Comparison of ENCODE assay signal across 8 cellular contexts in the genomic region with DNA sequence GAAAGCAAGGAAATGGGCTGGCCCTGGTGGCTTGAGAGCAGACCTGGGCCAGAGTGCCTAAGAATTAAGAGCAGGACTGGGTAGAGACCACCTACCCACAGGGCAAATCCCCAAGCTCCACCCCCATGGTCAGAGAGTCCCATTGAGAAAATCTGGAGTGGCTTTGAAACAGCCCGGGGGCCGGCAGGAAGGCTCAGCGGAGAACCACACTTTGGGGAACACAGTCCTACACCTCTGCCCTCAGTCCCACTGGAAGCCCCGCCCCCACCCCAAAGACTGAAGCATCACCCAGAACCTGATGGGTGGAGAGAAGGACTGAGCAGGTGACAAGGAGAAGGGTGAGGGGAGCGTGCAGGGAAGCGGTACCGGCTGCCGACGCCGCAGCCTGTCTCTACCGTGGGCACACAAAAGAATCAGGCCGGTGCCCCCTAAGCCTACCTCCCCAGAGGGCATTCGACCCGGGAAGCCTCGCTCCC. TPM values are rescaled to one million over a fixed set of nuclear protein-coding genes. Genes with fewer than 3 reads are reported as not detected.
DNase-seq lines count a peak whose midpoint lies in the region; ATAC-seq, FAIRE-seq and TF ChIP-seq lines count a peak whose summit lies in the region.

No MANE protein-coding gene starts in this region.

- BruUV-seq in HepG2 (replicated peaks; lab: Mats Ljungman, UMichigan), result no TSS peak

- no peak overlapping the region for H3K9ac ChIP-seq in HepG2 (ENCODE audit: insufficient read depth, low read depth, low read length)

- ATAC-seq in activated naive CD8-positive, alpha-beta T cell treated with anti-CD3 and anti-CD28 coated beads, Interleukin-2, amount 10 ng/mL, durations not matched to agents 7 days and 5 days (ENCODE audit: low read depth), result no peak
- ATAC-seq in HepG2 (no peak), upper lobe of left lung (ENCODE audit: low FRiP score in 2 of 2) (no peak), HG02970 (IDR thresholded peaks at IDR 0.05; ENCODE audit: low FRiP score, unreplicated experiment) (no peak), GM18873 (IDR thresholded peaks at IDR 0.05; ENCODE audit: low FRiP score, unreplicated experiment) (no peak)

- DNase-seq in activated naive CD4-positive, alpha-beta T cell treated with anti-CD3 and anti-CD28 coated beads, Interleukin-2, amount 10 ng/mL, durations not matched to agents 7 days and 5 days, result no peak
- DNase-seq in activated naive CD4-positive, alpha-beta T cell treated with Interleukin-2 at 50 U/mL for 16 hours, result no peak
- no peak for DNase-seq in activated naive CD8-positive, alpha-beta T cell treated with anti-CD3 and anti-CD28 coated beads, Interleukin-2, amount 10 ng/mL, durations not matched to agents 7 days and 5 days
- DNase-seq in HepG2 (ENCODE audit: low spot score) (no peak), upper lobe of left lung (no peak), NOMO-1 treated with dmso at 0.1 percent for 144 hours (lab: John Stamatoyannopoulos, UW; ENCODE audit: unreplicated experiment) (no peak)

- H3K36me3 ChIP-seq in HepG2 (replicated peaks in 1 of 2; ENCODE audit: control insufficient read depth in 1 of 2, insufficient read depth in 2 of 2, low read length in 2 of 2) (no peaks in the 10 kb centered on the region), upper lobe of left lung (peaks cover 3 to 22% (median 6%) of the 10 kb centered on the region in 4 donors)

- in situ Hi-C loops in HepG2 (cut with HindIII; ENCODE audit: extremely low pct_ligation_motif_present, low pct_unique_long_range_greater_than_20kb), result no loop called here

- no peak for FAIRE-seq in HepG2 (lab: Jason Lieb, UNC)

- H3K9me3 Mint-ChIP-seq in activated naive CD4-positive, alpha-beta T cell treated with anti-CD3 and anti-CD28 coated beads, Interleukin-2, amount 10 ng/mL, durations not matched to agents 7 days and 5 days, result no peaks in the 10 kb centered on the region
- no peaks in the 10 kb centered on the region for H3K9me3 Mint-ChIP-seq in activated naive CD8-positive, alpha-beta T cell treated with anti-CD3 and anti-CD28 coated beads, Interleukin-2, amount 10 ng/mL, durations not matched to agents 7 days and 5 days

- no peak for TF ChIP-seq RAD21 in HepG2 (CRISPR knock-in tag; IDR thresholded peaks at IDR 0.05)

- peaks cover 42% of the 10 kb centered on the region for H3K4me1 Mint-ChIP-seq in activated naive CD4-positive, alpha-beta T cell treated with anti-CD3 and anti-CD28 coated beads, Interleukin-2, amount 10 ng/mL, durations not matched to agents 7 days and 5 days
- peaks cover 32% of the 10 kb centered on the region for H3K4me1 Mint-ChIP-seq in activated naive CD8-positive, alpha-beta T cell treated with anti-CD3 and anti-CD28 coated beads, Interleukin-2, amount 10 ng/mL, durations not matched to agents 7 days and 5 days

- H3K4me2 ChIP-seq in HepG2 (ENCODE audit: low read depth, low read length), result peak overlapping the region; percentile 76

- no peak overlapping the region for H3K27ac Mint-ChIP-seq in activated naive CD4-positive, alpha-beta T cell treated with anti-CD3 and anti-CD28 coated beads, Interleukin-2, amount 10 ng/mL, durations not matched to agents 7 days and 5 days
- no peak overlapping the region for H3K27ac Mint-ChIP-seq in activated naive CD8-positive, alpha-beta T cell treated with anti-CD3 and anti-CD28 coated beads, Interleukin-2, amount 10 ng/mL, durations not matched to agents 7 days and 5 days

- CTCF ChIA-PET in activated naive CD4-positive, alpha-beta T cell treated with anti-CD3 and anti-CD28 coated beads, Interleukin-2, amount 10 ng/mL, durations not matched to agents 7 days and 5 days (lab: Charles Lee), result interaction anchor here (0.8 to 3.5 kb wide), 27 partner anchors 8 to 838 kb away, joined by 3 to 39 read pairs (median 4); a partner anchor contains a TSS
- CTCF ChIA-PET in HepG2 (lab: Yijun Ruan, JAX; ENCODE audit: low intra/inter-chr PET ratio, low total read pairs), result interaction anchor here (1.3 to 2.6 kb wide), 4 partner anchors 17 to 106 kb away, joined by 4 to 18 read pairs (median 6); no protein-coding TSS in a partner anchor

- no peaks in the 10 kb centered on the region for H3K36me3 Mint-ChIP-seq in activated naive CD4-positive, alpha-beta T cell treated with anti-CD3 and anti-CD28 coated beads, Interleukin-2, amount 10 ng/mL, durations not matched to agents 7 days and 5 days
- H3K36me3 Mint-ChIP-seq in activated naive CD8-positive, alpha-beta T cell treated with anti-CD3 and anti-CD28 coated beads, Interleukin-2, amount 10 ng/mL, durations not matched to agents 7 days and 5 days, result peaks cover 2% of the 10 kb centered on the region

- peaks cover 54% of the 10 kb centered on the region for H3K27me3 Mint-ChIP-seq in activated naive CD4-positive, alpha-beta T cell treated with anti-CD3 and anti-CD28 coated beads, Interleukin-2, amount 10 ng/mL, durations not matched to agents 7 days and 5 days
- peaks cover 37% of the 10 kb centered on the region for H3K27me3 Mint-ChIP-seq in activated naive CD8-positive, alpha-beta T cell treated with anti-CD3 and anti-CD28 coated beads, Interleukin-2, amount 10 ng/mL, durations not matched to agents 7 days and 5 days

- H3K9me3 ChIP-seq in HepG2 (ENCODE audit: low read length), result no peaks in the 10 kb centered on the region
- no peaks in the 10 kb centered on the region for H3K9me3 ChIP-seq in upper lobe of left lung

- TF ChIP-seq EP300 in HepG2 (IDR thresholded peaks at IDR 0.05; ENCODE audit: low read depth in 2 of 2, low read length in 2 of 2) (no peak), HepG2 (CRISPR knock-in tag; IDR thresholded peaks at IDR 0.05; ENCODE audit: borderline replicate concordance) (no peak), upper lobe of left lung (IDR thresholded peaks at IDR 0.05) (no peak)

- no peak overlapping the region for H2AFZ ChIP-seq in HepG2 (ENCODE audit: low read length)

- H4K20me1 ChIP-seq in HepG2 (ENCODE audit: insufficient read depth, low read length), result no peaks in the 10 kb centered on the region; the same call in 1 of the 2 replicates

- H3K4me3 Mint-ChIP-seq in activated naive CD4-positive, alpha-beta T cell treated with anti-CD3 and anti-CD28 coated beads, Interleukin-2, amount 10 ng/mL, durations not matched to agents 7 days and 5 days, result peak overlapping the region; percentile 41
- peak overlapping the region; percentile 52 for H3K4me3 Mint-ChIP-seq in activated naive CD8-positive, alpha-beta T cell treated with anti-CD3 and anti-CD28 coated beads, Interleukin-2, amount 10 ng/mL, durations not matched to agents 7 days and 5 days

- no peak for TF ChIP-seq CTCF in HepG2 (CRISPR knock-in tag; IDR thresholded peaks at IDR 0.05)
- TF ChIP-seq CTCF in upper lobe of left lung (IDR thresholded peaks at IDR 0.05), result no peak

- WGBS in HepG2 (ENCODE audit: low lambda C conversion rate), result 8% methylated on average over 3 of the region's 15 CpGs
- WGBS in upper lobe of left lung, 2 donors, result 0 to 10% methylated on average over 1 to 15 of the region's 15 CpGs

- H3K4me1 ChIP-seq in HepG2 (ENCODE audit: insufficient read depth, low read length), result peaks cover 74% of the 10 kb centered on the region
- peaks cover 47 to 71% (median 58%) of the 10 kb centered on the region in 4 donors for H3K4me1 ChIP-seq in upper lobe of left lung

- H3K79me2 ChIP-seq in HepG2 (ENCODE audit: insufficient read depth, low read length), result no peaks in the 10 kb centered on the region

- peak overlapping the region; percentile 43 to 66 (median 49); a peak in 5 of 6 replicates for H3K4me3 ChIP-seq in HepG2 (replicated peaks in 1 of 3; ENCODE audit: insufficient read depth in 1 of 3, low read depth in 2 of 3, low read length in 3 of 3)
- peak overlapping the region in 3 of 4 donors; percentile 35 to 43 (median 38) for H3K4me3 ChIP-seq in upper lobe of left lung

- POLR2A ChIA-PET in activated naive CD8-positive, alpha-beta T cell treated with anti-CD3 and anti-CD28 coated beads, Interleukin-2, amount 10 ng/mL, durations not matched to agents 7 days and 5 days (lab: Charles Lee), result interaction anchor here (2.3 to 3.3 kb wide), 2 partner anchors 11 to 38 kb away, joined by 7 to 39 read pairs; a partner anchor contains a TSS
- POLR2A ChIA-PET in HepG2 (lab: Yijun Ruan, JAX), result interaction anchor here (1.9 kb wide), 1 partner anchor 12 kb away, joined by 8 read pairs; a partner anchor contains a TSS

- intact Hi-C loops in HepG2 (cut with micrococcal nuclease; ENCODE audit: unreplicated experiment), result loop anchor here (2.0 to 10.0 kb wide), 3 partner anchors 54 to 160 kb away; a partner anchor contains a TSS

- TF ChIP-seq POLR2A in HepG2 (IDR thresholded peaks at IDR 0.05; ENCODE audit: insufficient read depth in 1 of 2, low read depth in 2 of 2, low read length in 2 of 2) (no peak), upper lobe of left lung (IDR thresholded peaks at IDR 0.05) (no peak)

- H3K27ac ChIP-seq in HepG2 (ENCODE audit: extremely low read length, insufficient read depth, low read length) (no peak overlapping the region), upper lobe of left lung (peak overlapping the region in 1 of 4 donors; percentile 26)

- H3K27me3 ChIP-seq in HepG2 (ENCODE audit: control insufficient read depth in 1 of 2, insufficient read depth in 2 of 2, low read length in 2 of 2) (peaks cover 7 to 46% of the 10 kb centered on the region in 2 experiments; a peak in 3 of 5 replicates), upper lobe of left lung (peaks cover 0 to 13% (median 6%) of the 10 kb centered on the region in 4 donors)

RNA-seq across cellular contexts. Expression of a gene that starts 3.6 kb away (rescaled TPM):
- 10 to 100 TPM in 1 of 2 experiments, 1 to 10 TPM in 1; 7.8 to 12.6 TPM for total RNA-seq in activated naive CD8-positive, alpha-beta T cell treated with anti-CD3 and anti-CD28 coated beads, Interleukin-2, amount 10 ng/mL, durations not matched to agents 7 days and 5 days
- total RNA-seq in HepG2 (2016; rRNA removed; fragmentation: Illumina TruSeq; extraction: Trizol) (0.53 and 0.62 TPM in 2 replicates), upper lobe of left lung (10 to 100 TPM; 32.8 to 63.9 (median 40.8) TPM)
- 0.79 and 1.2 TPM in 2 replicates for total RNA-seq in HepG2 (2016; cell fraction: cytosol; rRNA removed; fragmentation: Illumina TruSeq; extraction: Trizol; ENCODE audit: low read depth)
- 0.24 and 0.84 TPM in 2 replicates for total RNA-seq in HepG2 (2016; cell fraction: insoluble cytoplasmic fraction; rRNA removed; fragmentation: Illumina TruSeq; extraction: Trizol)
- total RNA-seq in HepG2 (2016; cell fraction: membrane; rRNA removed; fragmentation: Illumina TruSeq; extraction: Trizol), result 0.86 and 1.2 TPM in 2 replicates
- total RNA-seq in HepG2 (2016; cell fraction: nucleus; rRNA removed; fragmentation: Illumina TruSeq; extraction: Trizol), result 0.62 and 1.0 TPM in 2 replicates
- polyA plus RNA-seq in HepG2 (2011; rRNA removed), result 0.20 and 0.44 TPM in 2 replicates
- polyA plus RNA-seq in HepG2 (2011; cell fraction: cytosol; rRNA removed), result 0.08 and 0.09 TPM in 2 replicates
- polyA plus RNA-seq in HepG2 (2011; cell fraction: nucleus; rRNA removed), result 1.7 and 2.4 TPM in 2 replicates
- 3.8 and 4.0 TPM in 2 replicates for polyA plus RNA-seq in HepG2 (2012)
- 0.55 and 0.76 TPM in 2 replicates for polyA plus RNA-seq in HepG2 (2016; cell fraction: cytosol; fragmentation: Illumina TruSeq; extraction: Trizol; ENCODE audit: low read depth)
- 0.35 and 0.52 TPM in 2 replicates for polyA plus RNA-seq in HepG2 (2016; cell fraction: insoluble cytoplasmic fraction; fragmentation: Illumina TruSeq; extraction: Trizol; ENCODE audit: low read depth)
- polyA plus RNA-seq in HepG2 (2016; cell fraction: membrane; fragmentation: Illumina TruSeq; extraction: Trizol; ENCODE audit: low read depth), result 0.62 and 0.80 TPM in 2 replicates
- polyA plus RNA-seq in HepG2 (2016; cell fraction: nucleus; fragmentation: Illumina TruSeq; extraction: Trizol; ENCODE audit: insufficient read depth, low read depth), result 2.7 and 3.3 TPM in 2 replicates
- polyA minus RNA-seq in HepG2 (2011; rRNA and poly(A)+ RNA removed; ENCODE audit: low replicate concordance), result 0.38 and 3.6 TPM in 2 replicates
- 1.1 TPM in 1 of 2 replicates, not detected in the other for polyA minus RNA-seq in HepG2 (2011; cell fraction: cytosol; rRNA and poly(A)+ RNA removed)
- polyA minus RNA-seq in HepG2 (2011; cell fraction: nucleus; rRNA and poly(A)+ RNA removed), result 0.25 and 0.64 TPM in 2 replicates

RNA-seq across cellular contexts. Expression of a gene that starts 12.6 kb away (rescaled TPM):
- total RNA-seq in activated naive CD8-positive, alpha-beta T cell treated with anti-CD3 and anti-CD28 coated beads, Interleukin-2, amount 10 ng/mL, durations not matched to agents 7 days and 5 days, result 10 to 100 TPM; 44.3 to 48.4 TPM
- 10.2 and 21.5 TPM in 2 replicates for total RNA-seq in HepG2 (2016; rRNA removed; fragmentation: Illumina TruSeq; extraction: Trizol)
- 1.7 and 2.5 TPM in 2 replicates for total RNA-seq in HepG2 (2016; cell fraction: cytosol; rRNA removed; fragmentation: Illumina TruSeq; extraction: Trizol; ENCODE audit: low read depth)
- total RNA-seq in HepG2 (2016; cell fraction: insoluble cytoplasmic fraction; rRNA removed; fragmentation: Illumina TruSeq; extraction: Trizol), result 9.4 and 21.0 TPM in 2 replicates
- total RNA-seq in HepG2 (2016; cell fraction: membrane; rRNA removed; fragmentation: Illumina TruSeq; extraction: Trizol), result 5.8 and 7.3 TPM in 2 replicates
- 26.3 and 31.0 TPM in 2 replicates for total RNA-seq in HepG2 (2016; cell fraction: nucleus; rRNA removed; fragmentation: Illumina TruSeq; extraction: Trizol)
- 15.4 and 22.5 TPM in 2 replicates for polyA plus RNA-seq in HepG2 (2011; rRNA removed)
- polyA plus RNA-seq in HepG2 (2011; cell fraction: cytosol; rRNA removed), result 13.1 and 17.3 TPM in 2 replicates
- polyA plus RNA-seq in HepG2 (2011; cell fraction: nucleus; rRNA removed), result 62.4 and 64.6 TPM in 2 replicates
- 12.1 and 17.0 TPM in 2 replicates for polyA plus RNA-seq in HepG2 (2012)
- 1.1 and 1.3 TPM in 2 replicates for polyA plus RNA-seq in HepG2 (2016; cell fraction: cytosol; fragmentation: Illumina TruSeq; extraction: Trizol; ENCODE audit: low read depth)
- polyA plus RNA-seq in HepG2 (2016; cell fraction: insoluble cytoplasmic fraction; fragmentation: Illumina TruSeq; extraction: Trizol; ENCODE audit: low read depth), result 8.7 and 8.9 TPM in 2 replicates
- polyA plus RNA-seq in HepG2 (2016; cell fraction: membrane; fragmentation: Illumina TruSeq; extraction: Trizol; ENCODE audit: low read depth), result 3.0 and 4.1 TPM in 2 replicates
- 33.0 and 37.5 TPM in 2 replicates for polyA plus RNA-seq in HepG2 (2016; cell fraction: nucleus; fragmentation: Illumina TruSeq; extraction: Trizol; ENCODE audit: insufficient read depth, low read depth)
- 28.1 and 43.5 TPM in 2 replicates for polyA minus RNA-seq in HepG2 (2011; rRNA and poly(A)+ RNA removed; ENCODE audit: low replicate concordance)
- 15.1 and 16.0 TPM in 2 replicates for polyA minus RNA-seq in HepG2 (2011; cell fraction: cytosol; rRNA and poly(A)+ RNA removed)
- 30.7 and 33.6 TPM in 2 replicates for polyA minus RNA-seq in HepG2 (2011; cell fraction: nucleus; rRNA and poly(A)+ RNA removed)
- 10 to 100 TPM; 34.4 to 69.1 (median 47.4) TPM for total RNA-seq in upper lobe of left lung

RNA-seq across cellular contexts. Expression of a gene that starts 17.9 kb away (rescaled TPM):
- 10 to 100 TPM; 29.5 to 31.2 TPM for total RNA-seq in activated naive CD8-positive, alpha-beta T cell treated with anti-CD3 and anti-CD28 coated beads, Interleukin-2, amount 10 ng/mL, durations not matched to agents 7 days and 5 days
- 42.5 and 43.0 TPM in 2 replicates for total RNA-seq in HepG2 (2016; rRNA removed; fragmentation: Illumina TruSeq; extraction: Trizol)
- 7.5 and 8.4 TPM in 2 replicates for total RNA-seq in HepG2 (2016; cell fraction: cytosol; rRNA removed; fragmentation: Illumina TruSeq; extraction: Trizol; ENCODE audit: low read depth)
- 41.2 and 42.3 TPM in 2 replicates for total RNA-seq in HepG2 (2016; cell fraction: insoluble cytoplasmic fraction; rRNA removed; fragmentation: Illumina TruSeq; extraction: Trizol)
- total RNA-seq in HepG2 (2016; cell fraction: membrane; rRNA removed; fragmentation: Illumina TruSeq; extraction: Trizol), result 21.7 and 24.5 TPM in 2 replicates
- 22.4 and 24.6 TPM in 2 replicates for total RNA-seq in HepG2 (2016; cell fraction: nucleus; rRNA removed; fragmentation: Illumina TruSeq; extraction: Trizol)
- polyA plus RNA-seq in HepG2 (2011; rRNA removed), result 16.3 and 18.5 TPM in 2 replicates
- 19.7 and 19.8 TPM in 2 replicates for polyA plus RNA-seq in HepG2 (2011; cell fraction: cytosol; rRNA removed)
- polyA plus RNA-seq in HepG2 (2011; cell fraction: nucleus; rRNA removed), result 20.0 and 25.1 TPM in 2 replicates
- 12.8 and 19.4 TPM in 2 replicates for polyA plus RNA-seq in HepG2 (2012)
- polyA plus RNA-seq in HepG2 (2016; cell fraction: cytosol; fragmentation: Illumina TruSeq; extraction: Trizol; ENCODE audit: low read depth), result 5.7 and 6.2 TPM in 2 replicates
- 26.4 and 36.5 TPM in 2 replicates for polyA plus RNA-seq in HepG2 (2016; cell fraction: insoluble cytoplasmic fraction; fragmentation: Illumina TruSeq; extraction: Trizol; ENCODE audit: low read depth)
- 12.8 and 14.1 TPM in 2 replicates for polyA plus RNA-seq in HepG2 (2016; cell fraction: membrane; fragmentation: Illumina TruSeq; extraction: Trizol; ENCODE audit: low read depth)
- 33.8 and 36.4 TPM in 2 replicates for polyA plus RNA-seq in HepG2 (2016; cell fraction: nucleus; fragmentation: Illumina TruSeq; extraction: Trizol; ENCODE audit: insufficient read depth, low read depth)
- polyA minus RNA-seq in HepG2 (2011; rRNA and poly(A)+ RNA removed; ENCODE audit: low replicate concordance), result 23.8 and 78.9 TPM in 2 replicates
- 9.2 and 9.3 TPM in 2 replicates for polyA minus RNA-seq in HepG2 (2011; cell fraction: cytosol; rRNA and poly(A)+ RNA removed)
- polyA minus RNA-seq in HepG2 (2011; cell fraction: nucleus; rRNA and poly(A)+ RNA removed), result 13.9 and 19.9 TPM in 2 replicates
- total RNA-seq in upper lobe of left lung, result 10 to 100 TPM; 19.8 to 48.2 (median 28.6) TPM

RNA-seq across cellular contexts. Expression of a gene that starts 34.6 kb away (rescaled TPM):
- 1 to 10 TPM; 1.6 to 2.2 TPM for total RNA-seq in activated naive CD8-positive, alpha-beta T cell treated with anti-CD3 and anti-CD28 coated beads, Interleukin-2, amount 10 ng/mL, durations not matched to agents 7 days and 5 days
- total RNA-seq in HepG2 (2016; rRNA removed; fragmentation: Illumina TruSeq; extraction: Trizol) (not detected in 2 replicates), upper lobe of left lung (not detected)
- not detected in 2 replicates for total RNA-seq in HepG2 (2016; cell fraction: cytosol; rRNA removed; fragmentation: Illumina TruSeq; extraction: Trizol; ENCODE audit: low read depth)
- total RNA-seq in HepG2 (2016; cell fraction: insoluble cytoplasmic fraction; rRNA removed; fragmentation: Illumina TruSeq; extraction: Trizol), result not detected in 2 replicates
- not detected in 2 replicates for total RNA-seq in HepG2 (2016; cell fraction: membrane; rRNA removed; fragmentation: Illumina TruSeq; extraction: Trizol)
- total RNA-seq in HepG2 (2016; cell fraction: nucleus; rRNA removed; fragmentation: Illumina TruSeq; extraction: Trizol), result not detected in 2 replicates
- polyA plus RNA-seq in HepG2 (2011; rRNA removed), result not detected in 2 replicates
- polyA plus RNA-seq in HepG2 (2011; cell fraction: cytosol; rRNA removed), result not detected in 2 replicates
- not detected in 2 replicates for polyA plus RNA-seq in HepG2 (2011; cell fraction: nucleus; rRNA removed)
- not detected in 2 replicates for polyA plus RNA-seq in HepG2 (2012)
- not detected in 2 replicates for polyA plus RNA-seq in HepG2 (2016; cell fraction: cytosol; fragmentation: Illumina TruSeq; extraction: Trizol; ENCODE audit: low read depth)
- polyA plus RNA-seq in HepG2 (2016; cell fraction: insoluble cytoplasmic fraction; fragmentation: Illumina TruSeq; extraction: Trizol; ENCODE audit: low read depth), result not detected in 2 replicates
- not detected in 2 replicates for polyA plus RNA-seq in HepG2 (2016; cell fraction: membrane; fragmentation: Illumina TruSeq; extraction: Trizol; ENCODE audit: low read depth)
- not detected in 2 replicates for polyA plus RNA-seq in HepG2 (2016; cell fraction: nucleus; fragmentation: Illumina TruSeq; extraction: Trizol; ENCODE audit: insufficient read depth, low read depth)
- polyA minus RNA-seq in HepG2 (2011; rRNA and poly(A)+ RNA removed; ENCODE audit: low replicate concordance), result not detected in 2 replicates
- polyA minus RNA-seq in HepG2 (2011; cell fraction: cytosol; rRNA and poly(A)+ RNA removed), result not detected in 2 replicates
- polyA minus RNA-seq in HepG2 (2011; cell fraction: nucleus; rRNA and poly(A)+ RNA removed), result 1.4 and 1.7 TPM in 2 replicates

RNA-seq across cellular contexts. Expression of a gene that starts 57.9 kb away (rescaled TPM):
- total RNA-seq in activated naive CD8-positive, alpha-beta T cell treated with anti-CD3 and anti-CD28 coated beads, Interleukin-2, amount 10 ng/mL, durations not matched to agents 7 days and 5 days, result not detected
- total RNA-seq in HepG2 (2016; rRNA removed; fragmentation: Illumina TruSeq; extraction: Trizol) (not detected in 2 replicates), upper lobe of left lung (not detected)
- total RNA-seq in HepG2 (2016; cell fraction: cytosol; rRNA removed; fragmentation: Illumina TruSeq; extraction: Trizol; ENCODE audit: low read depth), result not detected in 2 replicates
- not detected in 2 replicates for total RNA-seq in HepG2 (2016; cell fraction: insoluble cytoplasmic fraction; rRNA removed; fragmentation: Illumina TruSeq; extraction: Trizol)
- total RNA-seq in HepG2 (2016; cell fraction: membrane; rRNA removed; fragmentation: Illumina TruSeq; extraction: Trizol), result not detected in 2 replicates
- total RNA-seq in HepG2 (2016; cell fraction: nucleus; rRNA removed; fragmentation: Illumina TruSeq; extraction: Trizol), result not detected in 2 replicates
- not detected in 2 replicates for polyA plus RNA-seq in HepG2 (2011; rRNA removed)
- not detected in 2 replicates for polyA plus RNA-seq in HepG2 (2011; cell fraction: cytosol; rRNA removed)
- not detected in 2 replicates for polyA plus RNA-seq in HepG2 (2011; cell fraction: nucleus; rRNA removed)
- not detected in 2 replicates for polyA plus RNA-seq in HepG2 (2012)
- not detected in 2 replicates for polyA plus RNA-seq in HepG2 (2016; cell fraction: cytosol; fragmentation: Illumina TruSeq; extraction: Trizol; ENCODE audit: low read depth)
- not detected in 2 replicates for polyA plus RNA-seq in HepG2 (2016; cell fraction: insoluble cytoplasmic fraction; fragmentation: Illumina TruSeq; extraction: Trizol; ENCODE audit: low read depth)
- not detected in 2 replicates for polyA plus RNA-seq in HepG2 (2016; cell fraction: membrane; fragmentation: Illumina TruSeq; extraction: Trizol; ENCODE audit: low read depth)
- not detected in 2 replicates for polyA plus RNA-seq in HepG2 (2016; cell fraction: nucleus; fragmentation: Illumina TruSeq; extraction: Trizol; ENCODE audit: insufficient read depth, low read depth)
- not detected in 2 replicates for polyA minus RNA-seq in HepG2 (2011; rRNA and poly(A)+ RNA removed; ENCODE audit: low replicate concordance)
- polyA minus RNA-seq in HepG2 (2011; cell fraction: cytosol; rRNA and poly(A)+ RNA removed), result not detected in 2 replicates
- not detected in 2 replicates for polyA minus RNA-seq in HepG2 (2011; cell fraction: nucleus; rRNA and poly(A)+ RNA removed)
